9 cellular contexts compared by ENCODE assay signal in the genomic region with DNA sequence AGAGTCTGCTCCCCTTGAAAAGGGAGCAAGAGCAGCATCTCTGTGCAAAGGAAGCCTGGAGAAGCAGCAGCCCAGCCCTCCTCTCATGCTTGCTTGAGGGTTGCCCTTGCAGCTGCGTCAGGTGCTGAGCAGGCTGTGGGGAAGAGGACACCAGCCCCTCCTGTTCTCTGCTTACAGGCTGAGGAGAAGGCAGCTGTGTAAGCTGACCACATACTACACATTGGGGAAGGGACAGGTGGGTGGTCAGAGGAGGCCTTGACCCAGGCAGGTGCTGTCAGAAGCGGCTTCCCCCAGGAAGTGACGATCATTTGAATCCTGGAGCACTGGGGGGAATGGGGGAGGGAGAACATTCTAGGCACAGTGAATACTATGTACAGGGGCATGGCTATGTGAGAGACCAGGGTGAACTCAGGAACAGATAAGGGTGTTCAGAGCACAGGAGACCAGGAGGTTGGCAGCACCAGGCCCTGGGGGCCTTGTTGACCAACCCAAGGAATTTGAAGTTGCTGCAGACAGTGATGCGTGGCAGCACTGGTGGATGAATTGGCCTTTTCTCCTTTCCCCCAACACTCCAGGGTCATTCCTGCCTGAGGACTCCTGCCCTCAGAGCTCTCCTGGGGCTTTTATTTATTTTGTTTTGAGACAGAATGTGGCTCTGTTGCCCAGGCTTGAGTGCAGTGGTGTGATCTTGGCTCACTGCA. TPM values are rescaled to one million over a fixed set of nuclear protein-coding genes. Genes with fewer than 3 reads are reported as not detected.
DNase-seq lines count a peak whose midpoint lies in the region; ATAC-seq and TF ChIP-seq lines count a peak whose summit lies in the region.
"Had no signal": no experiment of that assay in that cellular context is flagged by ENCODE, and none has a peak within 500 bp of the region (broad histone marks: within the 10 kb centered on the region; RNA-seq: fewer than 3 reads in every experiment).

No MANE protein-coding gene starts in this region.

- DNase-seq in T-helper 1 cell (no peak), NCI-H187 treated with DMSO at 0.1 percent for 48 hours (lab: John Stamatoyannopoulos, UW) (peak; percentile 28), ascending aorta (ENCODE audit: low spot score in 2 of 2) (no peak), Caco-2 (no peak), endothelial cell (ENCODE audit: low spot score) (no peak)
- DNase-seq: uterus had no signal

- H3K36me3 Mint-ChIP-seq in T-helper 1 cell treated with Interleukin-12 subunit alpha and Interleukin-12 subunit beta and Interleukin-4 antibody, amounts not matched to agents 30 μg/mL and 1 μg/mL, for 36 hours (ENCODE audit: low read depth): no peaks in the 10 kb centered on the region
- H3K36me3 Mint-ChIP-seq in stimulated activated memory B cell treated with anti-CD40 and anti-IgM and Interleukin-4, amounts not matched to agents 10 μg/mL and 1 μg/mL and 100 μg/mL, for 72 hours: no peaks in the 10 kb centered on the region
- H3K36me3 Mint-ChIP-seq in Caco-2 (ENCODE audit: insufficient read depth, unreplicated experiment) (no peaks in the 10 kb centered on the region), endothelial cell (ENCODE audit: low read depth, unreplicated experiment) (no peaks in the 10 kb centered on the region)

- no peaks in the 10 kb centered on the region for H3K36me3 ChIP-seq in ascending aorta
- no peaks in the 10 kb centered on the region for H3K36me3 ChIP-seq in Caco-2 (ENCODE audit: control insufficient read depth, insufficient read depth, low read length)
- H3K36me3 ChIP-seq: uterus had no signal

- H3K27ac ChIP-seq in ascending aorta: peak overlapping the region; percentile 96 to 99

- H3K4me3 Mint-ChIP-seq in T-helper 1 cell treated with Interleukin-12 subunit alpha and Interleukin-12 subunit beta and Interleukin-4 antibody, amounts not matched to agents 30 μg/mL and 1 μg/mL, for 36 hours: peak overlapping the region; percentile 21
- no peak overlapping the region for H3K4me3 Mint-ChIP-seq in stimulated activated memory B cell treated with anti-CD40 and anti-IgM and Interleukin-4, amounts not matched to agents 10 μg/mL and 1 μg/mL and 100 μg/mL, for 72 hours
- H3K4me3 Mint-ChIP-seq in Caco-2 (ENCODE audit: unreplicated experiment) (no peak overlapping the region), endothelial cell (ENCODE audit: unreplicated experiment) (no peak overlapping the region)

- H3K27me3 Mint-ChIP-seq in T-helper 1 cell treated with Interleukin-12 subunit alpha and Interleukin-12 subunit beta and Interleukin-4 antibody, amounts not matched to agents 30 μg/mL and 1 μg/mL, for 36 hours (ENCODE audit: low read depth): peaks cover 4% of the 10 kb centered on the region
- no peaks in the 10 kb centered on the region for H3K27me3 Mint-ChIP-seq in stimulated activated memory B cell treated with anti-CD40 and anti-IgM and Interleukin-4, amounts not matched to agents 10 μg/mL and 1 μg/mL and 100 μg/mL, for 72 hours
- no peaks in the 10 kb centered on the region for H3K27me3 Mint-ChIP-seq in Caco-2 (ENCODE audit: insufficient read depth, unreplicated experiment)
- H3K27me3 Mint-ChIP-seq in endothelial cell (ENCODE audit: unreplicated experiment): peaks cover 10% of the 10 kb centered on the region

- H3K4me1 ChIP-seq in ascending aorta (peaks cover 17 to 30% of the 10 kb centered on the region in 2 donors), Caco-2 (peaks cover 24% of the 10 kb centered on the region)

- no peak for ATAC-seq in stimulated activated memory B cell treated with anti-CD40 and anti-IgM and Interleukin-4, amounts not matched to agents 10 μg/mL and 1 μg/mL and 100 μg/mL, for 72 hours
- no peak for ATAC-seq in HG03460 (IDR thresholded peaks at IDR 0.05; ENCODE audit: unreplicated experiment)

- intact Hi-C loops in ascending aorta (cut with DNase I) (loop anchor here (5.0 kb wide), 2 partner anchors 91 to 109 kb away; a partner anchor contains a TSS), Caco-2 (cut with micrococcal nuclease; ENCODE audit: unreplicated experiment) (loop anchor here (10.0 kb wide), 1 partner anchor 61 kb away; a partner anchor contains a TSS)

- no TSS peak for BruUV-seq in Caco-2 (replicated peaks; lab: Mats Ljungman, UMichigan)

- peaks cover 15% of the 10 kb centered on the region for H3K4me1 Mint-ChIP-seq in T-helper 1 cell treated with Interleukin-12 subunit alpha and Interleukin-12 subunit beta and Interleukin-4 antibody, amounts not matched to agents 30 μg/mL and 1 μg/mL, for 36 hours (ENCODE audit: low read depth)
- H3K4me1 Mint-ChIP-seq in stimulated activated memory B cell treated with anti-CD40 and anti-IgM and Interleukin-4, amounts not matched to agents 10 μg/mL and 1 μg/mL and 100 μg/mL, for 72 hours: peaks cover 64% of the 10 kb centered on the region
- H3K4me1 Mint-ChIP-seq in Caco-2 (ENCODE audit: low read depth, unreplicated experiment): peaks cover 7% of the 10 kb centered on the region
- peaks cover 5% of the 10 kb centered on the region for H3K4me1 Mint-ChIP-seq in endothelial cell (ENCODE audit: unreplicated experiment)

- H3K4me3 ChIP-seq in ascending aorta (no peak overlapping the region), Caco-2 (ENCODE audit: low read depth, low read length) (no peak overlapping the region)
- H3K4me3 ChIP-seq: uterus had no signal

- H3K9me3 Mint-ChIP-seq in T-helper 1 cell treated with Interleukin-12 subunit alpha and Interleukin-12 subunit beta and Interleukin-4 antibody, amounts not matched to agents 30 μg/mL and 1 μg/mL, for 36 hours: no peaks in the 10 kb centered on the region
- H3K9me3 Mint-ChIP-seq in stimulated activated memory B cell treated with anti-CD40 and anti-IgM and Interleukin-4, amounts not matched to agents 10 μg/mL and 1 μg/mL and 100 μg/mL, for 72 hours: no peaks in the 10 kb centered on the region
- no peaks in the 10 kb centered on the region for H3K9me3 Mint-ChIP-seq in Caco-2 (ENCODE audit: unreplicated experiment)
- no peaks in the 10 kb centered on the region for H3K9me3 Mint-ChIP-seq in endothelial cell (ENCODE audit: unreplicated experiment)

- no peak for TF ChIP-seq CTCF in ascending aorta (IDR thresholded peaks at IDR 0.05)
- no peak for TF ChIP-seq CTCF in Caco-2 (IDR thresholded peaks at IDR 0.05; ENCODE audit: insufficient read depth in 1 of 2, low read depth in 1 of 2, low read length in 1 of 2, severe bottlenecking in 1 of 2, unreplicated experiment in 1 of 2)
- no peak for TF ChIP-seq CTCF in endothelial cell (IDR thresholded peaks at IDR 0.05; ENCODE audit: unreplicated experiment)

- H3K27ac Mint-ChIP-seq in T-helper 1 cell treated with Interleukin-12 subunit alpha and Interleukin-12 subunit beta and Interleukin-4 antibody, amounts not matched to agents 30 μg/mL and 1 μg/mL, for 36 hours: no peak overlapping the region
- H3K27ac Mint-ChIP-seq in stimulated activated memory B cell treated with anti-CD40 and anti-IgM and Interleukin-4, amounts not matched to agents 10 μg/mL and 1 μg/mL and 100 μg/mL, for 72 hours: peak overlapping the region; percentile 2
- H3K27ac Mint-ChIP-seq in Caco-2 (ENCODE audit: unreplicated experiment): no peak overlapping the region
- no peak overlapping the region for H3K27ac Mint-ChIP-seq in endothelial cell (ENCODE audit: unreplicated experiment)

- POLR2A ChIA-PET in Caco-2 (lab: Charles Lee): no interaction called here

- H3K9me3 ChIP-seq in ascending aorta: no peaks in the 10 kb centered on the region
- no peaks in the 10 kb centered on the region for H3K9me3 ChIP-seq in Caco-2
- H3K9me3 ChIP-seq: uterus had no signal

- H3K27me3 ChIP-seq in ascending aorta (no peaks in the 10 kb centered on the region), Caco-2 (replicated peaks; ENCODE audit: control insufficient read depth, insufficient read depth, low read length) (no peaks in the 10 kb centered on the region)
- H3K27me3 ChIP-seq: uterus had no signal

- CTCF ChIA-PET in Caco-2 (lab: Charles Lee): interaction anchor here (0.5 kb wide), 1 partner anchor 452 kb away, joined by 3 read pairs; no protein-coding TSS in a partner anchor

RNA-seq across cellular contexts. Expression of a gene that starts 2.7 kb away (rescaled TPM):
- total RNA-seq in ascending aorta: 302 TPM
- total RNA-seq in Caco-2 (2022): 108 and 110 TPM in 2 replicates
- total RNA-seq in endothelial cell (ENCODE audit: unreplicated experiment): 220 TPM
